In the genomic region with DNA sequence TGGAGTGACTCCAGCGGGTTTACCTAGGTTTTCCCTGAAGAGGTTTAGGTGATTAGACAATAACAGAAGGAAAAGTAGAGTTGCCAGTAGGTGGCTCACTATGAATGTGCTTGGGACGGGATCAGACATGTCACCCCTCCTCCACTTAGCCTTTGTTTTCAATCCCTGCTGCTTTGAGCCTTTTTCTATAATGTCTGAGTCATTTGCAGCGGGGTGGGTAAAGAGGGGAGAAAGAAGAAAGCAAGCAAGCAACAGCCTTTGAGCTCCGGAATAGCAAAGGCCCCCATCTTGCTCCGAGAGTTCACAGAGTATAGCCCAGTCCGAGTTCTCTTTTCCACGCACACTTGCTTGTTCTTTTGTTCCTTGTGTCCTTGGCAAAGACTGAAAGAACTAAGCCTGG, we compare ENCODE assay signal across 8 cellular contexts.
DNase-seq lines count a peak whose midpoint lies in the region; ATAC-seq and TF ChIP-seq lines count a peak whose summit lies in the region.

No MANE protein-coding gene starts in this region.

- no peaks in the 10 kb centered on the region for H4K20me1 ChIP-seq in fibroblast of lung (ENCODE audit: control insufficient read depth, extremely low read depth, insufficient read depth, low read length)

- H3K27me3 ChIP-seq in RWPE2 (ENCODE audit: insufficient read depth, poor library complexity, severe bottlenecking) (no peaks in the 10 kb centered on the region), fibroblast of lung (ENCODE audit: control insufficient read depth, insufficient read depth, low read length) (no peaks in the 10 kb centered on the region)

- peak; percentile 75 for TF ChIP-seq CTCF in AG09319 (IDR thresholded peaks at IDR 0.05; ENCODE audit: low read depth, low read length)
- TF ChIP-seq CTCF in RWPE2 (IDR thresholded peaks at IDR 0.05; ENCODE audit: poor library complexity, severe bottlenecking) = peak; percentile 74
- peak; percentile 73 to 75 for TF ChIP-seq CTCF in fibroblast of lung (conservative IDR thresholded peaks at IDR 0.05 in 1 of 2, IDR thresholded peaks at IDR 0.05 in 1 of 2; ENCODE audit: low read depth in 1 of 2, low read length in 2 of 2)
- TF ChIP-seq CTCF in nephron (IDR thresholded peaks at IDR 0.05; ENCODE audit: unreplicated experiment in 3 of 3) = peak; percentile 65 to 71 (median 66)

- H3K27ac ChIP-seq in RWPE2 (ENCODE audit: poor library complexity, severe bottlenecking) (no peak overlapping the region), fibroblast of lung (ENCODE audit: insufficient read depth, low read length) (no peak overlapping the region)

- H3K4me2 ChIP-seq in fibroblast of lung (ENCODE audit: extremely low read depth, insufficient read depth, low read length) = peak overlapping the region; percentile 1

- no peak overlapping the region for H3K9ac ChIP-seq in fibroblast of lung (ENCODE audit: insufficient read depth, low read length)

- H2AFZ ChIP-seq in fibroblast of lung (ENCODE audit: low read length) = peak overlapping the region; percentile 2

- DNase-seq in AG09319 (ENCODE audit: extremely low read depth, low read depth) (peak; percentile 59), RWPE2 (ENCODE audit: low spot score) (no peak), fibroblast of lung (ENCODE audit: low read depth in 2 of 2) (peak; percentile 83 to 90), DMS79 (lab: John Stamatoyannopoulos, UW) (no peak)
- DNase-seq in Jurkat, Clone E6-1 (ENCODE audit: low read depth, low spot score) = peak; percentile 28

- H3K9me3 ChIP-seq in RWPE2 (ENCODE audit: severe bottlenecking) (no peaks in the 10 kb centered on the region), fibroblast of lung (ENCODE audit: control insufficient read depth, insufficient read depth, low read depth, low read length) (no peaks in the 10 kb centered on the region)

- H3K4me1 ChIP-seq in RWPE2 (ENCODE audit: insufficient read depth, poor library complexity, severe bottlenecking) = peaks cover 8% of the 10 kb centered on the region
- no peaks in the 10 kb centered on the region for H3K4me1 ChIP-seq in fibroblast of lung (ENCODE audit: control insufficient read depth, extremely low read depth, insufficient read depth, low read length)

- no peaks in the 10 kb centered on the region for H3K9me3 Mint-ChIP-seq in nephron

- no peak overlapping the region for H3K4me3 ChIP-seq in Jurkat, Clone E6-1 (ENCODE audit: low read length)
- no peak overlapping the region for H3K4me3 ChIP-seq in RWPE2 (ENCODE audit: severe bottlenecking)
- H3K4me3 ChIP-seq in fibroblast of lung (replicated peaks in 1 of 4; ENCODE audit: control extremely low read depth in 1 of 4, insufficient read depth in 1 of 4, low read depth in 3 of 4, low read length in 4 of 4) = peak overlapping the region in 2 of 4 experiments; percentile 33 to 44

- H3K4me3 Mint-ChIP-seq in nephron = peak overlapping the region; percentile 52 to 74 (median 68)

- peaks cover 1% of the 10 kb centered on the region for H3K27me3 Mint-ChIP-seq in nephron (ENCODE audit: low read depth)

- peaks cover 8% of the 10 kb centered on the region for H3K4me1 Mint-ChIP-seq in nephron

- peak overlapping the region; percentile 92 to 95 (median 93) for H3K27ac Mint-ChIP-seq in nephron

- H3K36me3 ChIP-seq in RWPE2 (ENCODE audit: low read depth) (no peaks in the 10 kb centered on the region), fibroblast of lung (ENCODE audit: control insufficient read depth, insufficient read depth, low read length) (no peaks in the 10 kb centered on the region)

- H3K79me2 ChIP-seq in fibroblast of lung (ENCODE audit: control insufficient read depth, insufficient read depth, low read length) = no peaks in the 10 kb centered on the region

- peak; percentile 95 for ATAC-seq in RWPE2 (ENCODE audit: low read depth)
- no peak for ATAC-seq in HG03025 (IDR thresholded peaks at IDR 0.05; ENCODE audit: low FRiP score, unreplicated experiment)
- ATAC-seq in HG03095 (IDR thresholded peaks at IDR 0.05; ENCODE audit: unreplicated experiment) = no peak

- H3K36me3 Mint-ChIP-seq in nephron (ENCODE audit: low read depth) = no peaks in the 10 kb centered on the region

Comparison
In these comparisons a context has a peak if more than half of its experiments do, and no peak if none do; other contexts are left out.
1. DNase-seq: peak in AG09319 (single experiment), Jurkat, Clone E6-1 (single experiment) and fibroblast of lung (2 of 2); none in RWPE2 (single experiment) and DMS79 (single experiment).
2. Peak in every context shown above with its lines, with median percentiles within 50 percentile points of each other: CTCF ChIP-seq.